Comparison of ENCODE assay signal across 27 cellular contexts in genomic region chr5:138918680-138919079, GRCh38. TPM values are rescaled to one million over a fixed set of nuclear protein-coding genes. Genes with fewer than 3 reads are reported as not detected.
DNase-seq lines count a peak whose midpoint lies in the region; ATAC-seq and TF ChIP-seq lines count a peak whose summit lies in the region.
"Had no signal": no experiment of that assay in that cellular context is flagged by ENCODE, and none has a peak within 500 bp of the region (broad histone marks: within the 10 kb centered on the region; RNA-seq: fewer than 3 reads in every experiment).

No MANE protein-coding gene starts in this region.

- intact Hi-C loops in left ventricle myocardium inferior (cut with micrococcal nuclease): no loop called here

- TF ChIP-seq POLR2A in gastroesophageal sphincter (IDR thresholded peaks at IDR 0.05): no peak

- ATAC-seq in WTC11: 0 out of 2 replicates have a peak, but pooled peaks have one; percentile 32
- ATAC-seq in esophagus mucosa: peak; percentile 25
- no peak for ATAC-seq in HG02938 (IDR thresholded peaks at IDR 0.05; ENCODE audit: unreplicated experiment)
- ATAC-seq in GM21529 (IDR thresholded peaks at IDR 0.05; ENCODE audit: unreplicated experiment): no peak
- no peak for ATAC-seq in gastroesophageal sphincter
- ATAC-seq: GM12878, PC-3 had no signal

- POLR2A ChIA-PET in WTC11 (lab: Charles Lee): no interaction called here

- H3K4me1 ChIP-seq in left ventricle myocardium inferior (peaks cover 43% of the 10 kb centered on the region), right atrium auricular region (peaks cover 0 to 11% of the 10 kb centered on the region in 2 donors), gastroesophageal sphincter (peaks cover 0 to 19% (median 0%) of the 10 kb centered on the region in 3 donors)

- DNase-seq in left ventricle myocardium inferior (no peak), right atrium auricular region (ENCODE audit: low spot score) (no peak), WTC11 (ENCODE audit: low spot score) (no peak)
- DNase-seq: CD4-positive, alpha-beta memory T cell; COR-L47; DMS53; GDM1; Kasumi-1; MV-4-11; NCI-H1105 treated with DMSO at 0.1 percent for 48 hours; NCI-H146; NCI-H1930; NCI-H2107; NCI-H524; NCI-H748 treated with DMSO at 0.1 percent for 48 hours; NK-92 treated with Interleukin-12 subunit alpha and Interleukin-12 subunit beta, amount 100 ng/mL, for 24 hours; PC-3; Right ventricle myocardium superior had no signal

- TF ChIP-seq CTCF in left ventricle myocardium inferior (IDR thresholded peaks at IDR 0.05; ENCODE audit: borderline replicate concordance): no peak
- TF ChIP-seq CTCF in right atrium auricular region (IDR thresholded peaks at IDR 0.05): no peak
- TF ChIP-seq CTCF in WTC11 (IDR thresholded peaks at IDR 0.05): no peak
- TF ChIP-seq CTCF in gastroesophageal sphincter (IDR thresholded peaks at IDR 0.05): no peak

- H3K27me3 ChIP-seq in left ventricle myocardium inferior (ENCODE audit: low read depth) (no peaks in the 10 kb centered on the region), right atrium auricular region (no peaks in the 10 kb centered on the region), gastroesophageal sphincter (no peaks in the 10 kb centered on the region)
- H3K27me3 ChIP-seq: SJSA1 had no signal

- 55 to 60% methylated on average over 3 to 4 of the region's 4 CpGs for WGBS in gastroesophageal sphincter (ENCODE audit: low coverage in 1 of 2), 2 donors

- no peak overlapping the region for H3K4me3 Mint-ChIP-seq in WTC11
- H3K4me3 Mint-ChIP-seq: CD4-positive, alpha-beta memory T cell had no signal

- H3K4me1 Mint-ChIP-seq in WTC11: no peaks in the 10 kb centered on the region

- no peak for TF ChIP-seq EP300 in gastroesophageal sphincter (IDR thresholded peaks at IDR 0.05)

- H3K27ac ChIP-seq in left ventricle myocardium inferior (replicated peaks): peak overlapping the region; percentile 0
- no peak overlapping the region for H3K27ac ChIP-seq in right atrium auricular region
- no peak overlapping the region for H3K27ac ChIP-seq in gastroesophageal sphincter
- H3K27ac ChIP-seq: SJSA1 had no signal

- H3K9me3 Mint-ChIP-seq in WTC11: no peaks in the 10 kb centered on the region
- H3K9me3 Mint-ChIP-seq: CD4-positive, alpha-beta memory T cell had no signal

- H3K27ac Mint-ChIP-seq in WTC11: peak overlapping the region; percentile 28; the same call in 1 of the 2 replicates

- no peaks in the 10 kb centered on the region for H3K9me3 ChIP-seq in left ventricle myocardium inferior (replicated peaks)
- no peaks in the 10 kb centered on the region for H3K9me3 ChIP-seq in right atrium auricular region
- H3K9me3 ChIP-seq in gastroesophageal sphincter: no peaks in the 10 kb centered on the region
- H3K9me3 ChIP-seq: SJSA1 had no signal

- H3K4me3 ChIP-seq in left ventricle myocardium inferior (no peak overlapping the region), right atrium auricular region (no peak overlapping the region), gastroesophageal sphincter (no peak overlapping the region)
- H3K4me3 ChIP-seq: GM12878, SJSA1 had no signal

- H3K36me3 ChIP-seq in left ventricle myocardium inferior: peaks cover 21% of the 10 kb centered on the region
- H3K36me3 ChIP-seq in right atrium auricular region: no peaks in the 10 kb centered on the region
- peaks cover 0 to 58% of the 10 kb centered on the region in 2 donors for H3K36me3 ChIP-seq in gastroesophageal sphincter

- H3K36me3 Mint-ChIP-seq in WTC11: peaks cover 12% of the 10 kb centered on the region

- no peaks in the 10 kb centered on the region for H3K27me3 Mint-ChIP-seq in WTC11 (ENCODE audit: low read depth)
- H3K27me3 Mint-ChIP-seq: CD4-positive, alpha-beta memory T cell had no signal

- CTCF ChIA-PET in WTC11 (lab: Charles Lee): no interaction called here

TF ChIP-seq in WTC11, 78 proteins besides CTCF, POLR2A, EP300 and RAD21:
- TF ChIP-seq RORB (CRISPR knock-in tag; IDR thresholded peaks at IDR 0.05) (no peak), E2F4 (CRISPR knock-in tag; IDR thresholded peaks at IDR 0.05; ENCODE audit: borderline replicate concordance, low read depth) (no peak), PRDM15 (CRISPR knock-in tag; IDR thresholded peaks at IDR 0.05) (no peak), HMGXB4 (CRISPR knock-in tag; IDR thresholded peaks at IDR 0.05) (no peak), JUN (CRISPR knock-in tag; IDR thresholded peaks at IDR 0.05) (no peak)

RNA-seq across cellular contexts. Expression of gene LRRTM2, which starts 43.5 kb away (rescaled TPM):
- total RNA-seq in left ventricle myocardium inferior: not detected
- not detected for total RNA-seq in right atrium auricular region
- total RNA-seq in WTC11 (2021): not detected in 3 replicates
- total RNA-seq in esophagus mucosa: 0.20 TPM
- total RNA-seq in gastroesophageal sphincter: under 1 TPM; under 0.01 to 0.87 (median 0.31) TPM
- total RNA-seq: A172; CD4-positive, alpha-beta memory T cell; HT-29; M059J; PC-3; Right ventricle myocardium superior had no signal

Comparison
In these comparisons a context has a peak if more than half of its experiments do, and no peak if none do; other contexts are left out.
1. ATAC-seq: peak in WTC11 (single experiment) and esophagus mucosa (single experiment); none in HG02938 (single experiment), GM21529 (single experiment) and gastroesophageal sphincter (single experiment).